25 cellular contexts compared by ENCODE assay signal in the genomic region with DNA sequence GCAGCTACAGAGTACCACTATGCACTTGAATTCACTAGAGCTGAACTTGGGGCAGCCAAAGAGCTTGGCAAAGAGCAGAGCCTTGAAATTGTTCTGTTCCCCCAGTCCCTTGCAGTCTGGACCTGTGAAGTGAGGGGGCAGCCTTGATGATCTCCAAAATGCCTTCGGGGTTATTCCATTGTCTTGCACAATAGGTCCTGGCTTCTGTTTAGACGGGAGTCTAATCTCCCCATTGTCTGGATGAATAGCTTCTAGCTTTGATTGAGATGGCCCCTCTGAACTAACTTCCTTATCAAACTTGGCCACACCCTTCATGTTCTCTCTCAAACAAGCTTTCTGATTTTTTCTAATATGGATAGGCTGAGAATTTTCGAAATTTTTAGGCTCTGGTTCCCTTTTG.
"Had no signal": no experiment of that assay in that cellular context is flagged by ENCODE, and none has a peak within 500 bp of the region (broad histone marks: within the 10 kb centered on the region; RNA-seq: fewer than 3 reads in every experiment).

No MANE protein-coding gene starts in this region.

- H3K4me3 Mint-ChIP-seq: naive thymus-derived CD4-positive, alpha-beta T cell; nephron; stimulated activated naive CD8-positive, alpha-beta T cell treated with anti-CD3 and anti-CD28 coated beads, Interleukin-15, amount 100 ng/mL, for 72 hours had no signal

- H3K4me3 ChIP-seq: dorsolateral prefrontal cortex, gastroesophageal sphincter, heart left ventricle, hepatocyte, lung, pancreas, right lobe of liver, smooth muscle cell, suprapubic skin, transverse colon, upper lobe of right lung, uterus had no signal

- H3K27me3 Mint-ChIP-seq: naive thymus-derived CD4-positive, alpha-beta T cell; stimulated activated naive CD8-positive, alpha-beta T cell treated with anti-CD3 and anti-CD28 coated beads, Interleukin-15, amount 100 ng/mL, for 72 hours had no signal

- H3K36me3 ChIP-seq: right lobe of liver, suprapubic skin, transverse colon, upper lobe of right lung, uterus had no signal

- DNase-seq: dorsolateral prefrontal cortex; effector CD4-positive, alpha-beta T cell; foreskin keratinocyte; heart left ventricle; kidney; mesenchymal stem cell; midbrain; naive thymus-derived CD4-positive, alpha-beta T cell; pancreas; right lobe of liver; stimulated activated CD4-positive, alpha-beta T cell treated with anti-CD3 and anti-CD28 coated beads, Interleukin-12 subunit alpha, Interleukin-12 subunit beta, amount 100 ng/mL, for 4 hours; stimulated activated CD4-positive, alpha-beta T cell treated with anti-CD3 and anti-CD28 coated beads, Interleukin-1b, Interleukin-23, amount 100 ng/mL, for 48 hours; stimulated activated CD4-positive, alpha-beta T cell treated with anti-CD3 and anti-CD28 coated beads, Interleukin-4, amount 100 ng/mL, for 1 hour; stimulated activated CD8-positive, alpha-beta memory T cell treated with anti-CD3 and anti-CD28 coated beads, Interleukin-4, amount 100 ng/mL, for 48 hours; stimulated activated naive CD4-positive, alpha-beta T cell; stimulated activated naive CD8-positive, alpha-beta T cell treated with anti-CD3 and anti-CD28 coated beads, Interleukin-15, amount 100 ng/mL, for 72 hours; transverse colon; upper lobe of right lung; uterus had no signal

- H3K9me3 ChIP-seq: pancreas, right lobe of liver, upper lobe of right lung, uterus had no signal

- H3K4me1 ChIP-seq: gastroesophageal sphincter, right lobe of liver, transverse colon, upper lobe of right lung, uterus had no signal

- H3K27ac ChIP-seq: dorsolateral prefrontal cortex, foreskin keratinocyte, gastroesophageal sphincter, heart left ventricle, hepatocyte, pancreas, right lobe of liver, suprapubic skin, transverse colon, upper lobe of right lung, uterus had no signal

- H3K4me2 ChIP-seq: hepatocyte, smooth muscle cell had no signal

- H3K27me3 ChIP-seq: dorsolateral prefrontal cortex, foreskin keratinocyte, gastroesophageal sphincter, heart left ventricle, hepatocyte, pancreas, right lobe of liver, suprapubic skin, transverse colon, upper lobe of right lung, uterus had no signal

- ATAC-seq: foreskin keratinocyte; gastroesophageal sphincter; heart left ventricle; naive thymus-derived CD4-positive, alpha-beta T cell; pancreas; stimulated activated naive CD8-positive, alpha-beta T cell treated with anti-CD3 and anti-CD28 coated beads, Interleukin-15, amount 100 ng/mL, for 72 hours; upper lobe of right lung had no signal

- H3K27ac Mint-ChIP-seq: nephron; stimulated activated naive CD8-positive, alpha-beta T cell treated with anti-CD3 and anti-CD28 coated beads, Interleukin-15, amount 100 ng/mL, for 72 hours had no signal

- H3K79me2 ChIP-seq: hepatocyte had no signal

- H3K4me1 Mint-ChIP-seq: stimulated activated naive CD8-positive, alpha-beta T cell treated with anti-CD3 and anti-CD28 coated beads, Interleukin-15, amount 100 ng/mL, for 72 hours had no signal

- H2AFZ ChIP-seq: hepatocyte had no signal
